In genomic region chrX:30822068-30822671, GRCh38 we compare ENCODE assay signal across 1 cellular context.
TF ChIP-seq lines count a peak whose summit lies in the region.

No MANE protein-coding gene starts in this region.

TF ChIP-seq in GM23338, 12 proteins besides CTCF, POLR2A, EP300 and RAD21 (continued from another document):
- TF ChIP-seq, protein P1, sequence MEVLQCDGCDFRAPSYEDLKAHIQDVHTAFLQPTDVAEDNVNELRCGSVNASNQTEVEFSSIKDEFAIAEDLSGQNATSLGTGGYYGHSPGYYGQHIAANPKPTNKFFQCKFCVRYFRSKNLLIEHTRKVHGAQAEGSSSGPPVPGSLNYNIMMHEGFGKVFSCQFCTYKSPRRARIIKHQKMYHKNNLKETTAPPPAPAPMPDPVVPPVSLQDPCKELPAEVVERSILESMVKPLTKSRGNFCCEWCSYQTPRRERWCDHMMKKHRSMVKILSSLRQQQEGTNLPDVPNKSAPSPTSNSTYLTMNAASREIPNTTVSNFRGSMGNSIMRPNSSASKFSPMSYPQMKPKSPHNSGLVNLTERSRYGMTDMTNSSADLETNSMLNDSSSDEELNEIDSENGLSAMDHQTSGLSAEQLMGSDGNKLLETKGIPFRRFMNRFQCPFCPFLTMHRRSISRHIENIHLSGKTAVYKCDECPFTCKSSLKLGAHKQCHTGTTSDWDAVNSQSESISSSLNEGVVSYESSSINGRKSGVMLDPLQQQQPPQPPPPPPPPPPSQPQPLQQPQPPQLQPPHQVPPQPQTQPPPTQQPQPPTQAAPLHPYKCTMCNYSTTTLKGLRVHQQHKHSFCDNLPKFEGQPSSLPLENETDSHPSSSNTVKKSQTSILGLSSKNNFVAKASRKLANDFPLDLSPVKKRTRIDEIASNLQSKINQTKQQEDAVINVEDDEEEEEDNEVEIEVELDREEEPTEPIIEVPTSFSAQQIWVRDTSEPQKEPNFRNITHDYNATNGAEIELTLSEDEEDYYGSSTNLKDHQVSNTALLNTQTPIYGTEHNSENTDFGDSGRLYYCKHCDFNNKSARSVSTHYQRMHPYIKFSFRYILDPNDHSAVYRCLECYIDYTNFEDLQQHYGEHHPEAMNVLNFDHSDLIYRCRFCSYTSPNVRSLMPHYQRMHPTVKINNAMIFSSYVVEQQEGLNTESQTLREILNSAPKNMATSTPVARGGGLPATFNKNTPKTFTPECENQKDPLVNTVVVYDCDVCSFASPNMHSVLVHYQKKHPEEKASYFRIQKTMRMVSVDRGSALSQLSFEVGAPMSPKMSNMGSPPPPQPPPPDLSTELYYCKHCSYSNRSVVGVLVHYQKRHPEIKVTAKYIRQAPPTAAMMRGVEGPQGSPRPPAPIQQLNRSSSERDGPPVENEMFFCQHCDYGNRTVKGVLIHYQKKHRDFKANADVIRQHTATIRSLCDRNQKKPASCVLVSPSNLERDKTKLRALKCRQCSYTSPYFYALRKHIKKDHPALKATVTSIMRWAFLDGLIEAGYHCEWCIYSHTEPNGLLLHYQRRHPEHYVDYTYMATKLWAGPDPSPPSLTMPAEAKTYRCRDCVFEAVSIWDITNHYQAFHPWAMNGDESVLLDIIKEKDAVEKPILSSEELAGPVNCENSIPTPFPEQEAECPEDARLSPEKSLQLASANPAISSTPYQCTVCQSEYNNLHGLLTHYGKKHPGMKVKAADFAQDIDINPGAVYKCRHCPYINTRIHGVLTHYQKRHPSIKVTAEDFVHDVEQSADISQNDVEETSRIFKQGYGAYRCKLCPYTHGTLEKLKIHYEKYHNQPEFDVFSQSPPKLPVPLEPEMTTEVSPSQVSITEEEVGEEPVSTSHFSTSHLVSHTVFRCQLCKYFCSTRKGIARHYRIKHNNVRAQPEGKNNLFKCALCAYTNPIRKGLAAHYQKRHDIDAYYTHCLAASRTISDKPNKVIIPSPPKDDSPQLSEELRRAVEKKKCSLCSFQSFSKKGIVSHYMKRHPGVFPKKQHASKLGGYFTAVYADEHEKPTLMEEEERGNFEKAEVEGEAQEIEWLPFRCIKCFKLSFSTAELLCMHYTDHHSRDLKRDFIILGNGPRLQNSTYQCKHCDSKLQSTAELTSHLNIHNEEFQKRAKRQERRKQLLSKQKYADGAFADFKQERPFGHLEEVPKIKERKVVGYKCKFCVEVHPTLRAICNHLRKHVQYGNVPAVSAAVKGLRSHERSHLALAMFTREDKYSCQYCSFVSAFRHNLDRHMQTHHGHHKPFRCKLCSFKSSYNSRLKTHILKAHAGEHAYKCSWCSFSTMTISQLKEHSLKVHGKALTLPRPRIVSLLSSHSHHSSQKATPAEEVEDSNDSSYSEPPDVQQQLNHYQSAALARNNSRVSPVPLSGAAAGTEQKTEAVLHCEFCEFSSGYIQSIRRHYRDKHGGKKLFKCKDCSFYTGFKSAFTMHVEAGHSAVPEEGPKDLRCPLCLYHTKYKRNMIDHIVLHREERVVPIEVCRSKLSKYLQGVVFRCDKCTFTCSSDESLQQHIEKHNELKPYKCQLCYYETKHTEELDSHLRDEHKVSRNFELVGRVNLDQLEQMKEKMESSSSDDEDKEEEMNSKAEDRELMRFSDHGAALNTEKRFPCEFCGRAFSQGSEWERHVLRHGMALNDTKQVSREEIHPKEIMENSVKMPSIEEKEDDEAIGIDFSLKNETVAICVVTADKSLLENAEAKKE (CRISPR knock-in tag; IDR thresholded peaks at IDR 0.05), result no peak
- TF ChIP-seq NANOG (IDR thresholded peaks at IDR 0.05; ENCODE audit: borderline replicate concordance), result no peak
- TF ChIP-seq, protein P2, sequence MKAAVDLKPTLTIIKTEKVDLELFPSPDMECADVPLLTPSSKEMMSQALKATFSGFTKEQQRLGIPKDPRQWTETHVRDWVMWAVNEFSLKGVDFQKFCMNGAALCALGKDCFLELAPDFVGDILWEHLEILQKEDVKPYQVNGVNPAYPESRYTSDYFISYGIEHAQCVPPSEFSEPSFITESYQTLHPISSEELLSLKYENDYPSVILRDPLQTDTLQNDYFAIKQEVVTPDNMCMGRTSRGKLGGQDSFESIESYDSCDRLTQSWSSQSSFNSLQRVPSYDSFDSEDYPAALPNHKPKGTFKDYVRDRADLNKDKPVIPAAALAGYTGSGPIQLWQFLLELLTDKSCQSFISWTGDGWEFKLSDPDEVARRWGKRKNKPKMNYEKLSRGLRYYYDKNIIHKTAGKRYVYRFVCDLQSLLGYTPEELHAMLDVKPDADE (IDR thresholded peaks at IDR 0.05), result no peak
TF ChIP-seq in GM23338: peak in this region for 0.
